Comparison of ENCODE assay signal across 1 cellular context in the genomic region with DNA sequence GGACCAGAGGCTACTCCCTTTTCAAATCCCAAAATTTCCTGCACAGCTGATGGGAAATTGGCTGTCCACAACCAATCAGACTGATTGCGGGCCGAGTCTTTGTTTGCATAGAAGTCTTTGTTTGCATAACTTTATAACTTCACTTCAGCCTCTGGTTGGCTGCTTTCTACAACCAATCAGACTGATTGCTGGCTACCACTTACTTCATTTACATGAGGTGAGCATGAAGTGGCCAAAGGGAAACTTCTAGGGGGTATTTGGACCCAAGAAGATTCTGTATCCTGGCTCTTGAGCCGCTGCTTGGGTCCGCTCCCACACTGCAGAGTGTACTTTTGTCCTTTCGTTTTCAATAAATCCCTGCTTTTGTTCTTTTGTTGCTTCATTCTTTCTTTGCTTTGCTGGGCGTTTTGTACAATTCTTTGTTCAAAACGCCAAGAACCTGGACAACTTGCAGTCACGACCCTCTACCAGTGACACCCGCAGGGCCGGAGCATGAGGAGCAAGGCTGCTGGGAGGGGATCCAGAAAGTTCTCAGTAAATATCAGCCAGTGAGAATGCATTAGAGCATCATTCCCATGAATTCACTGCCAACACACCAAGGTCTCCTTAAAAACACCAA.
TF ChIP-seq lines count a peak whose summit lies in the region.

No MANE protein-coding gene starts in this region.

TF ChIP-seq in GM23338, 12 proteins besides CTCF, POLR2A, EP300 and RAD21 (continued from another document):
- TF ChIP-seq, protein P1, sequence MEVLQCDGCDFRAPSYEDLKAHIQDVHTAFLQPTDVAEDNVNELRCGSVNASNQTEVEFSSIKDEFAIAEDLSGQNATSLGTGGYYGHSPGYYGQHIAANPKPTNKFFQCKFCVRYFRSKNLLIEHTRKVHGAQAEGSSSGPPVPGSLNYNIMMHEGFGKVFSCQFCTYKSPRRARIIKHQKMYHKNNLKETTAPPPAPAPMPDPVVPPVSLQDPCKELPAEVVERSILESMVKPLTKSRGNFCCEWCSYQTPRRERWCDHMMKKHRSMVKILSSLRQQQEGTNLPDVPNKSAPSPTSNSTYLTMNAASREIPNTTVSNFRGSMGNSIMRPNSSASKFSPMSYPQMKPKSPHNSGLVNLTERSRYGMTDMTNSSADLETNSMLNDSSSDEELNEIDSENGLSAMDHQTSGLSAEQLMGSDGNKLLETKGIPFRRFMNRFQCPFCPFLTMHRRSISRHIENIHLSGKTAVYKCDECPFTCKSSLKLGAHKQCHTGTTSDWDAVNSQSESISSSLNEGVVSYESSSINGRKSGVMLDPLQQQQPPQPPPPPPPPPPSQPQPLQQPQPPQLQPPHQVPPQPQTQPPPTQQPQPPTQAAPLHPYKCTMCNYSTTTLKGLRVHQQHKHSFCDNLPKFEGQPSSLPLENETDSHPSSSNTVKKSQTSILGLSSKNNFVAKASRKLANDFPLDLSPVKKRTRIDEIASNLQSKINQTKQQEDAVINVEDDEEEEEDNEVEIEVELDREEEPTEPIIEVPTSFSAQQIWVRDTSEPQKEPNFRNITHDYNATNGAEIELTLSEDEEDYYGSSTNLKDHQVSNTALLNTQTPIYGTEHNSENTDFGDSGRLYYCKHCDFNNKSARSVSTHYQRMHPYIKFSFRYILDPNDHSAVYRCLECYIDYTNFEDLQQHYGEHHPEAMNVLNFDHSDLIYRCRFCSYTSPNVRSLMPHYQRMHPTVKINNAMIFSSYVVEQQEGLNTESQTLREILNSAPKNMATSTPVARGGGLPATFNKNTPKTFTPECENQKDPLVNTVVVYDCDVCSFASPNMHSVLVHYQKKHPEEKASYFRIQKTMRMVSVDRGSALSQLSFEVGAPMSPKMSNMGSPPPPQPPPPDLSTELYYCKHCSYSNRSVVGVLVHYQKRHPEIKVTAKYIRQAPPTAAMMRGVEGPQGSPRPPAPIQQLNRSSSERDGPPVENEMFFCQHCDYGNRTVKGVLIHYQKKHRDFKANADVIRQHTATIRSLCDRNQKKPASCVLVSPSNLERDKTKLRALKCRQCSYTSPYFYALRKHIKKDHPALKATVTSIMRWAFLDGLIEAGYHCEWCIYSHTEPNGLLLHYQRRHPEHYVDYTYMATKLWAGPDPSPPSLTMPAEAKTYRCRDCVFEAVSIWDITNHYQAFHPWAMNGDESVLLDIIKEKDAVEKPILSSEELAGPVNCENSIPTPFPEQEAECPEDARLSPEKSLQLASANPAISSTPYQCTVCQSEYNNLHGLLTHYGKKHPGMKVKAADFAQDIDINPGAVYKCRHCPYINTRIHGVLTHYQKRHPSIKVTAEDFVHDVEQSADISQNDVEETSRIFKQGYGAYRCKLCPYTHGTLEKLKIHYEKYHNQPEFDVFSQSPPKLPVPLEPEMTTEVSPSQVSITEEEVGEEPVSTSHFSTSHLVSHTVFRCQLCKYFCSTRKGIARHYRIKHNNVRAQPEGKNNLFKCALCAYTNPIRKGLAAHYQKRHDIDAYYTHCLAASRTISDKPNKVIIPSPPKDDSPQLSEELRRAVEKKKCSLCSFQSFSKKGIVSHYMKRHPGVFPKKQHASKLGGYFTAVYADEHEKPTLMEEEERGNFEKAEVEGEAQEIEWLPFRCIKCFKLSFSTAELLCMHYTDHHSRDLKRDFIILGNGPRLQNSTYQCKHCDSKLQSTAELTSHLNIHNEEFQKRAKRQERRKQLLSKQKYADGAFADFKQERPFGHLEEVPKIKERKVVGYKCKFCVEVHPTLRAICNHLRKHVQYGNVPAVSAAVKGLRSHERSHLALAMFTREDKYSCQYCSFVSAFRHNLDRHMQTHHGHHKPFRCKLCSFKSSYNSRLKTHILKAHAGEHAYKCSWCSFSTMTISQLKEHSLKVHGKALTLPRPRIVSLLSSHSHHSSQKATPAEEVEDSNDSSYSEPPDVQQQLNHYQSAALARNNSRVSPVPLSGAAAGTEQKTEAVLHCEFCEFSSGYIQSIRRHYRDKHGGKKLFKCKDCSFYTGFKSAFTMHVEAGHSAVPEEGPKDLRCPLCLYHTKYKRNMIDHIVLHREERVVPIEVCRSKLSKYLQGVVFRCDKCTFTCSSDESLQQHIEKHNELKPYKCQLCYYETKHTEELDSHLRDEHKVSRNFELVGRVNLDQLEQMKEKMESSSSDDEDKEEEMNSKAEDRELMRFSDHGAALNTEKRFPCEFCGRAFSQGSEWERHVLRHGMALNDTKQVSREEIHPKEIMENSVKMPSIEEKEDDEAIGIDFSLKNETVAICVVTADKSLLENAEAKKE (CRISPR knock-in tag; IDR thresholded peaks at IDR 0.05) = no peak
- no peak for TF ChIP-seq CREB1 (CRISPR knock-in tag; IDR thresholded peaks at IDR 0.05; ENCODE audit: low read depth)
- no peak for TF ChIP-seq STAT1 (IDR thresholded peaks at IDR 0.05; ENCODE audit: unreplicated experiment)
- no peak for TF ChIP-seq ZNF114 (CRISPR knock-in tag; IDR thresholded peaks at IDR 0.05)
- no peak for TF ChIP-seq NANOG (IDR thresholded peaks at IDR 0.05; ENCODE audit: borderline replicate concordance)
- TF ChIP-seq ZNF331 (CRISPR knock-in tag; IDR thresholded peaks at IDR 0.05; ENCODE audit: low read depth) = no peak
